Comparison of ENCODE assay signal across 8 cellular contexts in the genomic region with DNA sequence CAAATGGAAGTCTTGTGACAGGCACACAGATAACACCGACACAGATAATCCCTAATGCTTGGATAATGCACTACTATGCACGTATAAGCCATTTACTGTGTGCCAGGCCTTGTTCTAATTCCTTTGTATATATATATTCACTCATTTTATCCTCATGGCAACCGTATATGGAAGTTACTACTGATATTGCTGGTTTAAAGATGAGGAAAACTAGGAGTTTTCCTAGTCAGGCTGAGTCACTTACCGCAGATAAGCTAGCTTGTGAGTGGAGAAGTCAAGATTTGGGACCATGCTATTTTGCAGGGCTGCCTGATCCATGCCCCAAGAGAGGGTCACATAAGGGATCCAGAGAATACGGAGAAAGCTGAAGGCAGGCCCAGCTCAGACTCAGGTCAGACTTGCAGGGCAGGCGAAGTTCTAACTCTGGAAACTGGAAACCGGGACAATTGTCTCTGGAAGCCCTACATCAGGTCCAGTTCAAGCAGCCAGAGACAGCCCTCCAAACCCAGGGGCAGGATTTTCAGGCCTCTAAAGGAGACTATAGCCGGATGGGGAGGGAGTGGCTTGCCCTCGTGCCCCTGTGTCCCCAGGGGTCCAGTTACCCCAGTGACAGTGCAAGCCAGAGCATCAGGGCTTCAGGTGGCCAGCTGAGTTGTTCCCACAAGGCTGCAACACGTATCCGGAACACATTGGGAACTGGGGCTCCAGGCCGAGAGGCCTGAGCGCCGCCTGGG.
DNase-seq lines count a peak whose midpoint lies in the region; ATAC-seq and TF ChIP-seq lines count a peak whose summit lies in the region.

No MANE protein-coding gene starts in this region.

- no peaks in the 10 kb centered on the region for H3K9me2 ChIP-seq in PC-3 (replicated peaks; ENCODE audit: low read length)

- POLR2A ChIA-PET in PC-3 (lab: Charles Lee; ENCODE audit: unreplicated experiment) = no interaction called here

- WGBS in lung, 2 donors = 53 to 59% methylated on average over 14 of the region's 14 CpGs

- TF ChIP-seq CTCF in PC-3 (conservative IDR thresholded peaks at IDR 0.05; ENCODE audit: low read depth, low read length) = no peak
- TF ChIP-seq CTCF in lung (IDR thresholded peaks at IDR 0.05; ENCODE audit: control extremely low read depth, extremely low read depth) = no peak

- H3K36me3 ChIP-seq in BLaER1 (no peaks in the 10 kb centered on the region), PC-3 (ENCODE audit: low read depth, low read length) (no peaks in the 10 kb centered on the region; the same call in 1 of the 2 replicates), lung (ENCODE audit: control insufficient read depth in 2 of 2, insufficient read depth in 2 of 2, low read length in 2 of 2) (no peaks in the 10 kb centered on the region)

- H3K9me3 ChIP-seq in BLaER1 (no peaks in the 10 kb centered on the region), PC-3 (ENCODE audit: low read length) (no peaks in the 10 kb centered on the region), lung (ENCODE audit: control insufficient read depth in 2 of 2, insufficient read depth in 1 of 2, low read length in 1 of 2) (no peaks in the 10 kb centered on the region)

- no peaks in the 10 kb centered on the region for H3K79me2 ChIP-seq in PC-3 (ENCODE audit: low read length)

- no peak for DNase-seq in PC-3
- DNase-seq in lung (ENCODE audit: low spot score) = no peak
- DNase-seq in NCI-H2081 (lab: John Stamatoyannopoulos, UW) = no peak
- no peak for DNase-seq in NCI-H82 (lab: John Stamatoyannopoulos, UW)

- no peaks in the 10 kb centered on the region for H3F3A ChIP-seq in PC-3 (ENCODE audit: low read length, unreplicated experiment)

- H3K4me3 ChIP-seq in BLaER1 = peak overlapping the region; percentile 58; the same call in 1 of the 2 replicates
- H3K4me3 ChIP-seq in PC-3 (ENCODE audit: low read length) = no peak overlapping the region
- H3K4me3 ChIP-seq in lung = no peak overlapping the region

- H3K27me3 ChIP-seq in BLaER1 (peaks cover 18% of the 10 kb centered on the region), PC-3 (ENCODE audit: low read length) (no peaks in the 10 kb centered on the region), lung (ENCODE audit: control insufficient read depth, insufficient read depth) (no peaks in the 10 kb centered on the region)

- peak overlapping the region; percentile 75 for H2AFZ ChIP-seq in PC-3 (ENCODE audit: low read length)

- CTCF ChIA-PET in PC-3 (lab: Charles Lee) = interaction anchor here (1.2 kb wide), 1 partner anchor 964 kb away, joined by 3 read pairs; no protein-coding TSS in a partner anchor

- H3K4me1 ChIP-seq in BLaER1 = peaks cover 15% of the 10 kb centered on the region
- 0 out of 2 replicates have a peak, but pooled peaks cover 6% of the 10 kb centered on the region for H3K4me1 ChIP-seq in PC-3 (ENCODE audit: insufficient read depth, low read length)
- H3K4me1 ChIP-seq in lung (ENCODE audit: control insufficient read depth in 2 of 2, insufficient read depth in 2 of 2, low read length in 2 of 2) = peaks cover 0 to 7% of the 10 kb centered on the region in 2 donors

- peak; percentile 25 for ATAC-seq in GM21528 (IDR thresholded peaks at IDR 0.05; ENCODE audit: low FRiP score, unreplicated experiment)
- ATAC-seq in PC-3 = no peak; the same call in 1 of the 2 replicates
- no peak for ATAC-seq in lung (ENCODE audit: insufficient read depth, low FRiP score)
- no peak for ATAC-seq in HG03039 (IDR thresholded peaks at IDR 0.05; ENCODE audit: unreplicated experiment)
- ATAC-seq in HG02884 (IDR thresholded peaks at IDR 0.05; ENCODE audit: unreplicated experiment) = no peak

- no TSS peak for BruUV-seq in PC-3 (replicated peaks; lab: Mats Ljungman, UMichigan)

- H3K27ac ChIP-seq in BLaER1 = no peak overlapping the region
- no peak overlapping the region for H3K27ac ChIP-seq in PC-3 (ENCODE audit: low read length)
- H3K27ac ChIP-seq in lung (ENCODE audit: low read depth in 1 of 2, low read length in 1 of 2) = peak overlapping the region; percentile 54 to 63

- H4K20me1 ChIP-seq in BLaER1 (no peaks in the 10 kb centered on the region), PC-3 (ENCODE audit: low read length) (no peaks in the 10 kb centered on the region)

- intact Hi-C loops in PC-3 (cut with micrococcal nuclease) = loop anchor here (2.0 kb wide), 1 partner anchor 963 kb away; no protein-coding TSS in a partner anchor

- H3K4me2 ChIP-seq in BLaER1 (peak overlapping the region; percentile 95), PC-3 (ENCODE audit: low read length) (no peak overlapping the region)

- H3K9ac ChIP-seq in BLaER1 (no peak overlapping the region), PC-3 (ENCODE audit: low read length) (no peak overlapping the region)

Comparison
In these comparisons a context has a peak if more than half of its experiments do, and no peak if none do; other contexts are left out.
1. H3K27ac ChIP-seq: peak in lung (2 of 2); none in BLaER1 (single experiment) and PC-3 (single experiment).